Comparison of ENCODE assay signal across 27 cellular contexts in genomic region chr13:76471486-76471885, GRCh38.
"Had no signal": no experiment of that assay in that cellular context is flagged by ENCODE, and none has a peak within 500 bp of the region (broad histone marks: within the 10 kb centered on the region; RNA-seq: fewer than 3 reads in every experiment).

No MANE protein-coding gene starts in this region.

- H3K4me2 ChIP-seq: hepatocyte had no signal

- ATAC-seq: left colon; left lung; lower lobe of right lung; naive thymus-derived CD8-positive, alpha-beta T cell; pancreas; right cardiac atrium; stimulated activated memory B cell treated with anti-CD40 and anti-IgM and Interleukin-4, amounts not matched to agents 10 μg/mL and 1 μg/mL and 100 μg/mL, for 72 hours; stimulated activated naive CD8-positive, alpha-beta T cell treated with anti-CD3 and anti-CD28 coated beads, Interleukin-15, amount 100 ng/mL, for 72 hours had no signal

- H3K36me3 ChIP-seq: left lung, lower lobe of right lung, pancreas, prostate gland, sigmoid colon, transverse colon, upper lobe of left lung, vagina had no signal

- H3K27me3 ChIP-seq: hepatocyte, left lung, pancreas, sigmoid colon, transverse colon, upper lobe of left lung, vagina had no signal

- H3K27ac Mint-ChIP-seq: naive thymus-derived CD8-positive, alpha-beta T cell; stimulated activated memory B cell treated with anti-CD40 and anti-IgM and Interleukin-4, amounts not matched to agents 10 μg/mL and 1 μg/mL and 100 μg/mL, for 72 hours; stimulated activated naive CD8-positive, alpha-beta T cell treated with anti-CD3 and anti-CD28 coated beads, Interleukin-15, amount 100 ng/mL, for 72 hours had no signal

- H2AFZ ChIP-seq: hepatocyte had no signal

- H3K4me1 ChIP-seq: lower lobe of right lung, pancreas, prostate gland, transverse colon, vagina had no signal

- H3K4me3 ChIP-seq: hepatocyte, left lung, lower lobe of right lung, pancreas, prostate gland, sigmoid colon, transverse colon, upper lobe of left lung, vagina had no signal

- H3K9me3 Mint-ChIP-seq: naive thymus-derived CD8-positive, alpha-beta T cell; nephron; stimulated activated memory B cell treated with anti-CD40 and anti-IgM and Interleukin-4, amounts not matched to agents 10 μg/mL and 1 μg/mL and 100 μg/mL, for 72 hours; stimulated activated naive CD8-positive, alpha-beta T cell treated with anti-CD3 and anti-CD28 coated beads, Interleukin-15, amount 100 ng/mL, for 72 hours had no signal

- H3K79me2 ChIP-seq: hepatocyte had no signal

- DNase-seq: kidney glomerular epithelial cell; left colon; left lung; lower lobe of right lung; naive thymus-derived CD8-positive, alpha-beta T cell; nucleus accumbens; pancreas; posterior cingulate gyrus; retina; right cardiac atrium; sigmoid colon; small intestine; stimulated activated CD4-positive, alpha-beta T cell treated with anti-CD3 and anti-CD28 coated beads, Interleukin-1b, Interleukin-23, amount 100 ng/mL, for 48 hours; stimulated activated CD4-positive, alpha-beta T cell treated with anti-CD3 and anti-CD28 coated beads, Interleukin-2, amount 100 ng/mL, for 48 hours; stimulated activated CD4-positive, alpha-beta T cell treated with anti-CD3 and anti-CD28 coated beads, Interleukin-4, amount 100 ng/mL, for 4 hours; stimulated activated CD8-positive, alpha-beta memory T cell treated with anti-CD3 and anti-CD28 coated beads, Interleukin-4, amount 100 ng/mL, for 48 hours; stimulated activated naive CD4-positive, alpha-beta T cell treated with Interleukin-2 at 50 U/mL for 16 hours; stimulated activated naive CD8-positive, alpha-beta T cell treated with anti-CD3 and anti-CD28 coated beads, Interleukin-15, amount 100 ng/mL, for 72 hours; substantia nigra; transverse colon; upper lobe of left lung had no signal

- H3K27ac ChIP-seq: hepatocyte, left lung, lower lobe of right lung, pancreas, prostate gland, sigmoid colon, transverse colon, upper lobe of left lung, vagina had no signal

- H3K4me1 Mint-ChIP-seq: neural crest cell; stimulated activated memory B cell treated with anti-CD40 and anti-IgM and Interleukin-4, amounts not matched to agents 10 μg/mL and 1 μg/mL and 100 μg/mL, for 72 hours; stimulated activated naive CD8-positive, alpha-beta T cell treated with anti-CD3 and anti-CD28 coated beads, Interleukin-15, amount 100 ng/mL, for 72 hours had no signal

- H3K36me3 Mint-ChIP-seq: naive thymus-derived CD8-positive, alpha-beta T cell; stimulated activated memory B cell treated with anti-CD40 and anti-IgM and Interleukin-4, amounts not matched to agents 10 μg/mL and 1 μg/mL and 100 μg/mL, for 72 hours had no signal

- H3K4me3 Mint-ChIP-seq: naive thymus-derived CD8-positive, alpha-beta T cell; nephron; neural crest cell; stimulated activated memory B cell treated with anti-CD40 and anti-IgM and Interleukin-4, amounts not matched to agents 10 μg/mL and 1 μg/mL and 100 μg/mL, for 72 hours; stimulated activated naive CD8-positive, alpha-beta T cell treated with anti-CD3 and anti-CD28 coated beads, Interleukin-15, amount 100 ng/mL, for 72 hours had no signal

- H3K9me3 ChIP-seq: left lung, lower lobe of right lung, pancreas, prostate gland, sigmoid colon, transverse colon, upper lobe of left lung, vagina had no signal
